In the genomic region with DNA sequence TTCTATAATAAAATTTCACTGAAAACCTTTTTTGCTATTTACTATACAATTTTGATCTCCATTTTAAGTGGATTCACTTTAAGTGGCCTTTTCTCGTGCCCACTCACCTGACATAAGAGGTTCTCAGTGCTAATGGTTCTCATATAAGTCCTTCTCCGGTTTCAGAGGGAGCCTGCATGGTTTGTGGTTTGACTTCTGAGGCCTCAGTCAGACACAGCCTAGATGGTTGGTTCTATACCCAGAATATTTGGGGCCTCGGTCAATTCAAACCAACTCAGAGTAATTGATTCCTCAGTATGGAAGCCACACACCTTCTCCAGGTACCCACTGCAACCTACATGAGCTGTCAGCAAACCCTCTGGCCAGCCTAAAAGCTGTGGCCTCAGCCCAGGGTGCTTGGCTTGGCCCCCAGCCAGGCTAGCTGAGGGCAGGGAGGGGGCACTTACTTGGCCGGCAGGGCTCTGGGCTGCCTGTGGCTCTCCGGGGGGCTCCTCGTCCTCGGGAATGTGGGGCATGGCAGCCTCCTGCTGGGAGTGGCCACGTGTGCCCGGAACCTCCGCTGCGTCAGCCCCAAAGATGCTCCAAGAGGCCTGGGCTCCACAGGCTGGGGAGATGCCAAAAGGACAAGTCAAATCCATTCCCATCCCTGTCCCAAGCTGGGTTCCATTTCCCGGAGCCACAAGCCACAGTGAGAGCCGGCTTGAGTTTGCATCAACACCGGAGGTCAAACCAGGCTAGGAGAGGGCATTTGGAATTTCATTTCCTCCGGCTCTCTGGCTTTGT, we compare ENCODE assay signal across 12 cellular contexts. TPM values are rescaled to one million over a fixed set of nuclear protein-coding genes. Genes with fewer than 3 reads are reported as not detected.
DNase-seq lines count a peak whose midpoint lies in the region; ATAC-seq and FAIRE-seq lines count a peak whose summit lies in the region.
"Had no signal": no experiment of that assay in that cellular context is flagged by ENCODE, and none has a peak within 500 bp of the region (broad histone marks: within the 10 kb centered on the region; RNA-seq: fewer than 3 reads in every experiment).

No MANE protein-coding gene starts in this region.

- no peak overlapping the region for H3K14ac ChIP-seq in trophoblast cell (ENCODE audit: low read length)

- H3K4me1 ChIP-seq in trophoblast cell (ENCODE audit: control insufficient read depth in 1 of 2, insufficient read depth in 2 of 2, low read length in 2 of 2): peaks cover 11 to 22% of the 10 kb centered on the region in 2 experiments

- no peak overlapping the region for H3K27ac ChIP-seq in trophoblast cell (ENCODE audit: low read depth, low read length)

- no peak overlapping the region for H2BK5ac ChIP-seq in trophoblast cell (ENCODE audit: low read depth, low read length, poor library complexity)

- no peaks in the 10 kb centered on the region for H3K27me3 ChIP-seq in trophoblast cell (ENCODE audit: insufficient read depth, low read length)

- no peak overlapping the region for H2BK12ac ChIP-seq in trophoblast cell (ENCODE audit: low read length)

- no peak overlapping the region for H3K23ac ChIP-seq in trophoblast cell (ENCODE audit: low read length)

- no peak overlapping the region for H4K8ac ChIP-seq in trophoblast cell (ENCODE audit: low read depth, low read length)

- no peaks in the 10 kb centered on the region for H3K36me3 ChIP-seq in trophoblast cell (ENCODE audit: control insufficient read depth in 1 of 2, insufficient read depth in 2 of 2, low read length in 2 of 2)

- no peak overlapping the region for H4K12ac ChIP-seq in trophoblast cell (ENCODE audit: low read depth, low read length)

- WGBS in trophoblast cell (ENCODE audit: extremely low coverage, insufficient coverage, insufficient read length): no CpG with 5 or more reads among the region's 15 CpGs

- no peaks in the 10 kb centered on the region for H3K9me3 ChIP-seq in trophoblast cell (ENCODE audit: insufficient read depth, low read depth, low read length)

- H3K18ac ChIP-seq in trophoblast cell (ENCODE audit: low read length): no peak overlapping the region

- DNase-seq in ELF-1 (ENCODE audit: low read depth, low spot score) (peak; percentile 49), NCI-H2029 (lab: John Stamatoyannopoulos, UW) (peak; percentile 52), brain pericyte (ENCODE audit: low read depth, low spot score) (peak; percentile 76), trophoblast cell (no peak), GM19239 (ENCODE audit: insufficient read length, low spot score) (no peak), pons (ENCODE audit: low spot score) (no peak)
- DNase-seq in activated T-cell treated with anti-CD3 and anti-CD28 coated beads, Interleukin-2, amount 50 U/mL, for 1 hour: no peak
- DNase-seq: activated CD4-positive, alpha-beta T cell treated with anti-CD3 and anti-CD28 coated beads for 1 hour; activated naive CD8-positive, alpha-beta T cell treated with anti-CD3 and anti-CD28 coated beads, Interleukin-2, amount 50 U/mL, for 24 hours; AML-193; occipital lobe had no signal

- no peak overlapping the region for H3K4me2 ChIP-seq in trophoblast cell (ENCODE audit: low read length)

- ATAC-seq in GM19467 (IDR thresholded peaks at IDR 0.05; ENCODE audit: unreplicated experiment): no peak
- ATAC-seq: activated naive CD8-positive, alpha-beta T cell treated with anti-CD3 and anti-CD28 coated beads, Interleukin-2, amount 50 U/mL, for 24 hours had no signal

- no peak overlapping the region for H2AFZ ChIP-seq in trophoblast cell (ENCODE audit: insufficient read depth, low read length, poor library complexity)

- no peak overlapping the region for H2BK120ac ChIP-seq in trophoblast cell (ENCODE audit: insufficient read depth, low read length, poor library complexity)

- peak overlapping the region; percentile 73 for H2AK5ac ChIP-seq in trophoblast cell (ENCODE audit: low read length)

- no peaks in the 10 kb centered on the region for H3K79me2 ChIP-seq in trophoblast cell (ENCODE audit: control insufficient read depth, insufficient read depth, low read length, poor library complexity)

- H4K91ac ChIP-seq in trophoblast cell (ENCODE audit: low read depth, low read length): peak overlapping the region; percentile 29

- no peak overlapping the region for H3K9ac ChIP-seq in trophoblast cell (ENCODE audit: low read length)

- FAIRE-seq in GM19239 (lab: Jason Lieb, UNC): no peak

- H3K4ac ChIP-seq in trophoblast cell (ENCODE audit: low read depth, low read length): no peak overlapping the region

- H3K79me1 ChIP-seq in trophoblast cell (ENCODE audit: low read length): peaks cover 7% of the 10 kb centered on the region

- no peak overlapping the region for H3K4me3 ChIP-seq in trophoblast cell (ENCODE audit: low read depth, low read length)

RNA-seq across cellular contexts. Expression of a gene that starts 41.8 kb away (rescaled TPM):
- polyA plus RNA-seq in trophoblast cell (2013): 1.5 and 1.9 TPM in 2 replicates

Comparison
In these comparisons a context has a peak if more than half of its experiments do, and no peak if none do; other contexts are left out.
1. DNase-seq: peak in ELF-1 (single experiment), NCI-H2029 (single experiment) and brain pericyte (single experiment); none in trophoblast cell (0 of 2), GM19239 (single experiment), pons (single experiment) and activated T-cell treated with anti-CD3 and anti-CD28 coated beads, Interleukin-2, amount 50 U/mL, for 1 hour (single experiment).